In genomic region chr7:150756858-150757257, GRCh38 we compare ENCODE assay signal across 8 cellular contexts. TPM values are rescaled to one million over a fixed set of nuclear protein-coding genes. Genes with fewer than 3 reads are reported as not detected.
DNase-seq lines count a peak whose midpoint lies in the region; ATAC-seq and TF ChIP-seq lines count a peak whose summit lies in the region.

No MANE protein-coding gene starts in this region.

- no peaks in the 10 kb centered on the region for H3K27me3 Mint-ChIP-seq in CD8-positive, alpha-beta T cell (ENCODE audit: low read depth)
- no peaks in the 10 kb centered on the region for H3K27me3 Mint-ChIP-seq in HFFc6 (ENCODE audit: insufficient read depth)
- H3K27me3 Mint-ChIP-seq in activated T-helper 17 cell treated with anti-CD3 and anti-CD28 coated beads, Interleukin-2, amount 50 U/mL, for 72 hours: no peaks in the 10 kb centered on the region

- H3K9me3 Mint-ChIP-seq in CD8-positive, alpha-beta T cell: peaks cover 4% of the 10 kb centered on the region
- peaks cover 26% of the 10 kb centered on the region for H3K9me3 Mint-ChIP-seq in HFFc6
- H3K9me3 Mint-ChIP-seq in activated T-helper 17 cell treated with anti-CD3 and anti-CD28 coated beads, Interleukin-2, amount 50 U/mL, for 72 hours: no peaks in the 10 kb centered on the region

- peak overlapping the region; percentile 29 for H3K27ac ChIP-seq in CD8-positive, alpha-beta T cell (ENCODE audit: low read depth, low read length)
- H3K27ac ChIP-seq in lower lobe of right lung: no peak overlapping the region

- DNase-seq in CD8-positive, alpha-beta T cell: peak in 1 of 7 experiments; percentile 34
- DNase-seq in HFFc6 (no peak), lower lobe of right lung (no peak), G401 (ENCODE audit: low spot score) (no peak), GM19240 (ENCODE audit: insufficient read length, low spot score) (no peak)

- intact Hi-C loops in CD8-positive, alpha-beta T cell (cut with DNase I, micrococcal nuclease): loop anchor here (1.0 to 10.0 kb wide), 8 partner anchors 125 to 472 kb away; partner anchors contain the start of genes GIMAP6 (in 1 of the 2) and GIMAP7 (in 1 of the 2)
- intact Hi-C loops in lower lobe of right lung (cut with DNase I): no loop called here

- H3K4me3 Mint-ChIP-seq in CD8-positive, alpha-beta T cell: peak overlapping the region; percentile 76
- no peak overlapping the region for H3K4me3 Mint-ChIP-seq in HFFc6
- H3K4me3 Mint-ChIP-seq in activated T-helper 17 cell treated with anti-CD3 and anti-CD28 coated beads, Interleukin-2, amount 50 U/mL, for 72 hours: peak overlapping the region; percentile 78

- H3K27ac Mint-ChIP-seq in CD8-positive, alpha-beta T cell: peak overlapping the region; percentile 97
- no peak overlapping the region for H3K27ac Mint-ChIP-seq in HFFc6
- H3K27ac Mint-ChIP-seq in activated T-helper 17 cell treated with anti-CD3 and anti-CD28 coated beads, Interleukin-2, amount 50 U/mL, for 72 hours: peak overlapping the region; percentile 96

- in situ Hi-C loops in G401 (cut with HindIII; ENCODE audit: low sequenced_read_pairs): no loop called here

- H3K9me3 ChIP-seq in CD8-positive, alpha-beta T cell (ENCODE audit: low read length): no peaks in the 10 kb centered on the region
- no peaks in the 10 kb centered on the region for H3K9me3 ChIP-seq in lower lobe of right lung

- H3K27me3 ChIP-seq in CD8-positive, alpha-beta T cell (ENCODE audit: insufficient read depth, low read length): no peaks in the 10 kb centered on the region
- no peaks in the 10 kb centered on the region for H3K27me3 ChIP-seq in lower lobe of right lung (ENCODE audit: low read depth)

- CTCF ChIA-PET in CD8-positive, alpha-beta T cell (lab: Charles Lee): interaction anchor here (0.6 to 4.0 kb wide), 29 partner anchors 9 to 398 kb away, joined by 3 to 86 read pairs (median 4); partner anchors contain the start of genes GIMAP1, GIMAP2, GIMAP4 and GIMAP6

- peaks cover 49% of the 10 kb centered on the region for H3K4me1 Mint-ChIP-seq in CD8-positive, alpha-beta T cell (ENCODE audit: low read depth)
- no peaks in the 10 kb centered on the region for H3K4me1 Mint-ChIP-seq in HFFc6 (ENCODE audit: low read depth)
- peaks cover 36% of the 10 kb centered on the region for H3K4me1 Mint-ChIP-seq in activated T-helper 17 cell treated with anti-CD3 and anti-CD28 coated beads, Interleukin-2, amount 50 U/mL, for 72 hours

- no peak overlapping the region for H3K4me3 ChIP-seq in CD8-positive, alpha-beta T cell (ENCODE audit: low read depth, low read length)
- H3K4me3 ChIP-seq in lower lobe of right lung: no peak overlapping the region

- H3K4me1 ChIP-seq in CD8-positive, alpha-beta T cell (ENCODE audit: insufficient read depth, low read length): peaks cover 50% of the 10 kb centered on the region
- H3K4me1 ChIP-seq in lower lobe of right lung: peaks cover 25% of the 10 kb centered on the region

- H3K36me3 Mint-ChIP-seq in CD8-positive, alpha-beta T cell: peaks cover 2% of the 10 kb centered on the region
- no peaks in the 10 kb centered on the region; the same call in 1 of the 2 replicates for H3K36me3 Mint-ChIP-seq in HFFc6 (ENCODE audit: low read depth)
- H3K36me3 Mint-ChIP-seq in activated T-helper 17 cell treated with anti-CD3 and anti-CD28 coated beads, Interleukin-2, amount 50 U/mL, for 72 hours (ENCODE audit: low read depth): peaks cover 9% of the 10 kb centered on the region

- ATAC-seq in CD8-positive, alpha-beta T cell: peak; percentile 18
- no peak for ATAC-seq in activated T-helper 17 cell treated with anti-CD3 and anti-CD28 coated beads, Interleukin-2, amount 50 U/mL, for 72 hours (replicated peaks)
- ATAC-seq in lower lobe of right lung (peak in 1 of 2 donors; percentile 51), HG03520 (IDR thresholded peaks at IDR 0.05; ENCODE audit: unreplicated experiment) (no peak), GM18861 (IDR thresholded peaks at IDR 0.05; ENCODE audit: unreplicated experiment) (no peak)

- POLR2A ChIA-PET in CD8-positive, alpha-beta T cell (lab: Charles Lee): interaction anchor here (0.6 to 3.8 kb wide), 7 partner anchors 71 to 307 kb away, joined by 3 to 23 read pairs (median 21); partner anchors contain the start of genes GIMAP2, GIMAP6, GIMAP7 and GIMAP8

- H3K36me3 ChIP-seq in CD8-positive, alpha-beta T cell (ENCODE audit: insufficient read depth, low read length): no peaks in the 10 kb centered on the region
- no peaks in the 10 kb centered on the region for H3K36me3 ChIP-seq in lower lobe of right lung

- peak; percentile 74 for TF ChIP-seq CTCF in CD8-positive, alpha-beta T cell (IDR thresholded peaks at IDR 0.05)
- peak; percentile 21; the same call in 1 of the 2 replicates for TF ChIP-seq CTCF in HFFc6 (IDR thresholded peaks at IDR 0.05)
- TF ChIP-seq CTCF in lower lobe of right lung (IDR thresholded peaks at IDR 0.05): peak; percentile 46

RNA-seq across cellular contexts. Expression of gene GIMAP5, which starts 19.6 kb away (rescaled TPM):
- total RNA-seq in CD8-positive, alpha-beta T cell: 10 to 100 TPM; 23.5 to 24.1 TPM
- not detected for total RNA-seq in HFFc6 (2021; fragmentation: NEBNext Ultra II Directional; extraction: Animal tissue kit (Norgen Biotek cat#: 25700))
- 100 to 1,000 TPM; 106 to 142 TPM for total RNA-seq in activated T-helper 17 cell treated with anti-CD3 and anti-CD28 coated beads, Interleukin-2, amount 50 U/mL, for 72 hours
- total RNA-seq in lower lobe of right lung: 31.9 TPM
- not detected in 2 replicates for total RNA-seq in G401 (2014; rRNA removed; shearing (Covaris generic))

RNA-seq across cellular contexts. Expression of gene GIMAP1, which starts 40.4 kb away (rescaled TPM):
- 1 to 10 TPM; 6.1 to 6.2 TPM for total RNA-seq in CD8-positive, alpha-beta T cell
- total RNA-seq in HFFc6 (2021; fragmentation: NEBNext Ultra II Directional; extraction: Animal tissue kit (Norgen Biotek cat#: 25700)): not detected
- total RNA-seq in activated T-helper 17 cell treated with anti-CD3 and anti-CD28 coated beads, Interleukin-2, amount 50 U/mL, for 72 hours: 1 to 10 TPM; 5.1 to 5.6 TPM
- total RNA-seq in lower lobe of right lung: 18.8 TPM
- total RNA-seq in G401 (2014; rRNA removed; shearing (Covaris generic)): not detected in 2 replicates

RNA-seq across cellular contexts. Expression of gene TMEM176B, which starts 43.3 kb away (rescaled TPM):
- not detected for total RNA-seq in CD8-positive, alpha-beta T cell
- not detected for total RNA-seq in HFFc6 (2021; fragmentation: NEBNext Ultra II Directional; extraction: Animal tissue kit (Norgen Biotek cat#: 25700))
- total RNA-seq in activated T-helper 17 cell treated with anti-CD3 and anti-CD28 coated beads, Interleukin-2, amount 50 U/mL, for 72 hours: not detected
- 69.4 TPM for total RNA-seq in lower lobe of right lung
- 1.8 and 7.8 TPM in 2 replicates for total RNA-seq in G401 (2014; rRNA removed; shearing (Covaris generic))

RNA-seq across cellular contexts. Expression of gene TMEM176A, which starts 43.7 kb away (rescaled TPM):
- under 1 TPM in 1 of 2 experiments, not detected in 1; 0.35 TPM for total RNA-seq in CD8-positive, alpha-beta T cell
- not detected for total RNA-seq in HFFc6 (2021; fragmentation: NEBNext Ultra II Directional; extraction: Animal tissue kit (Norgen Biotek cat#: 25700))
- total RNA-seq in activated T-helper 17 cell treated with anti-CD3 and anti-CD28 coated beads, Interleukin-2, amount 50 U/mL, for 72 hours: under 1 TPM in 1 of 2 donors, not detected in 1; 0.45 TPM
- 57.4 TPM for total RNA-seq in lower lobe of right lung
- total RNA-seq in G401 (2014; rRNA removed; shearing (Covaris generic)): not detected in 2 replicates

Comparison
In these comparisons a context has a peak if more than half of its experiments do, and no peak if none do; other contexts are left out.
1. CTCF ChIP-seq: peak in every context shown above with its lines; median percentile 74 in CD8-positive, alpha-beta T cell; 46 in lower lobe of right lung; 21 in HFFc6.
2. RNA of gene GIMAP5, which starts 19.6 kb away (total RNA-seq): 106 to 142 TPM in activated T-helper 17 cell treated with anti-CD3 and anti-CD28 coated beads, Interleukin-2, amount 50 U/mL, for 72 hours, 31.9 TPM in lower lobe of right lung (single experiment) and 23.5 to 24.1 TPM in CD8-positive, alpha-beta T cell; not detected in HFFc6 and not detected in G401; every median in the first group is over 10 times any median in the second.